15 cellular contexts compared by ENCODE assay signal in genomic region chr17:74239169-74239568, GRCh38. TPM values are rescaled to one million over a fixed set of nuclear protein-coding genes. Genes with fewer than 3 reads are reported as not detected.
A peak's percentile ranks its signal among the peaks of the same experiment; 100 is the strongest.
DNase-seq lines count a peak whose midpoint lies in the region; ATAC-seq and TF ChIP-seq lines count a peak whose summit lies in the region.
"Had no signal": no experiment of that assay in that cellular context is flagged by ENCODE, and none has a peak within 500 bp of the region (broad histone marks: within the 10 kb centered on the region; RNA-seq: fewer than 3 reads in every experiment).

No MANE protein-coding gene starts in this region.

- no peak for TF ChIP-seq POLR2A in lower leg skin (IDR thresholded peaks at IDR 0.05)

- H3K36me3 ChIP-seq in thoracic aorta, result no peaks in the 10 kb centered on the region
- H3K36me3 ChIP-seq: BE2C had no signal

- ATAC-seq in thoracic aorta (ENCODE audit: insufficient number of reproducible peaks, low FRiP score, low read depth) (no peak), HG03025 (IDR thresholded peaks at IDR 0.05; ENCODE audit: low FRiP score, unreplicated experiment) (no peak)

- H3K9me3 ChIP-seq in thoracic aorta, result no peaks in the 10 kb centered on the region
- H3K9me3 ChIP-seq: BE2C had no signal

- no peaks in the 10 kb centered on the region for H3K27me3 ChIP-seq in thoracic aorta (replicated peaks; ENCODE audit: insufficient read depth)
- H3K27me3 ChIP-seq: BE2C had no signal

- H3K27ac ChIP-seq in thoracic aorta, result no peak overlapping the region
- H3K27ac ChIP-seq: KMS-11, parathyroid adenoma had no signal

- WGBS in lower leg skin, 2 donors, result 57 to 70% methylated on average over 8 to 10 of the region's 10 CpGs

- peaks cover 0 to 3% of the 10 kb centered on the region in 2 donors for H3K4me1 ChIP-seq in thoracic aorta (ENCODE audit: control insufficient read depth in 1 of 2, low read depth in 2 of 2)
- H3K4me1 ChIP-seq: BE2C, parathyroid adenoma had no signal

- intact Hi-C loops in lower leg skin (cut with DNase I; ENCODE audit: low total_unique reads), result no loop called here

- TF ChIP-seq CTCF in cardiac fibroblast (IDR thresholded peaks at IDR 0.05; ENCODE audit: low read depth, low read length), result no peak
- no peak for TF ChIP-seq CTCF in lower leg skin (IDR thresholded peaks at IDR 0.05)
- no peak for TF ChIP-seq CTCF in thoracic aorta (IDR thresholded peaks at IDR 0.05)

- H3K4me3 ChIP-seq in cardiac fibroblast (replicated peaks in 1 of 2; ENCODE audit: low read depth in 2 of 2, low read length in 2 of 2), result no peak overlapping the region
- no peak overlapping the region for H3K4me3 ChIP-seq in lower leg skin (ENCODE audit: low read depth, poor library complexity, severe bottlenecking)
- H3K4me3 ChIP-seq in thoracic aorta, result no peak overlapping the region

- DNase-seq in NOMO-1 treated with DMSO at 0.1 percent for 48 hours (lab: John Stamatoyannopoulos, UW; ENCODE audit: unreplicated experiment), result peak; percentile 63
- DNase-seq in cardiac fibroblast (ENCODE audit: low read depth in 2 of 2), result peak; percentile 39 to 80
- peak; percentile 62 to 91 for DNase-seq in lower leg skin (ENCODE audit: low spot score in 2 of 2)
- DNase-seq in thoracic aorta (ENCODE audit: low spot score), result peak; percentile 17
- DNase-seq in stimulated activated CD8-positive, alpha-beta memory T cell treated with anti-CD3 and anti-CD28 coated beads, Interleukin-4, amount 100 ng/mL, for 48 hours, result no peak
- no peak for DNase-seq in H4 (ENCODE audit: low spot score)
- DNase-seq: activated CD4-positive, alpha-beta memory T cell treated with anti-CD3 and anti-CD28 coated beads, Interleukin-2, amount 10 ng/mL, durations not matched to agents 7 days and 5 days; BE2C; cerebellar nuclear complex; DMS 273 treated with DMSO at 0.1 percent for 48 hours; NCI-H1436 treated with DMSO at 0.1 percent for 48 hours; NCI-H226 had no signal

RNA-seq across cellular contexts. Expression of gene TTYH2, which starts 25.8 kb away (rescaled TPM):
- 10 to 100 TPM in 2 of 4 donors, 1 to 10 TPM in 2; 4.3 to 12.7 (median 8.6) TPM for total RNA-seq in lower leg skin
- total RNA-seq in thoracic aorta, result 1 to 10 TPM; 2.4 to 3.3 TPM
- 3.0 and 9.3 TPM in 2 replicates for total RNA-seq in H4 (2014; rRNA removed; shearing (Covaris generic))

RNA-seq across cellular contexts. Expression of gene DNAI2, which starts 34.9 kb away (rescaled TPM):
- total RNA-seq in lower leg skin, result under 1 TPM in 1 of 4 donors, not detected in 3; 0.57 TPM
- not detected for total RNA-seq in thoracic aorta
- not detected in 2 replicates for total RNA-seq in H4 (2014; rRNA removed; shearing (Covaris generic))

RNA-seq across cellular contexts. Expression of gene RPL38, which starts 35.7 kb away (rescaled TPM):
- total RNA-seq in lower leg skin, result 1,000 to 10,000 TPM in 2 of 4 donors, 100 to 1,000 TPM in 2; 618 to 1,333 (median 950) TPM
- 100 to 1,000 TPM; 163 to 177 TPM for total RNA-seq in thoracic aorta
- 583 and 762 TPM in 2 replicates for total RNA-seq in H4 (2014; rRNA removed; shearing (Covaris generic))

Comparison
In these comparisons a context has a peak if more than half of its experiments do, and no peak if none do; other contexts are left out.
1. DNase-seq: peak in NOMO-1 treated with DMSO at 0.1 percent for 48 hours (single experiment), cardiac fibroblast (2 of 2), lower leg skin (2 of 2) and thoracic aorta (single experiment); none in stimulated activated CD8-positive, alpha-beta memory T cell treated with anti-CD3 and anti-CD28 coated beads, Interleukin-4, amount 100 ng/mL, for 48 hours (single experiment) and H4 (single experiment).